8 cellular contexts compared by ENCODE assay signal in the genomic region with DNA sequence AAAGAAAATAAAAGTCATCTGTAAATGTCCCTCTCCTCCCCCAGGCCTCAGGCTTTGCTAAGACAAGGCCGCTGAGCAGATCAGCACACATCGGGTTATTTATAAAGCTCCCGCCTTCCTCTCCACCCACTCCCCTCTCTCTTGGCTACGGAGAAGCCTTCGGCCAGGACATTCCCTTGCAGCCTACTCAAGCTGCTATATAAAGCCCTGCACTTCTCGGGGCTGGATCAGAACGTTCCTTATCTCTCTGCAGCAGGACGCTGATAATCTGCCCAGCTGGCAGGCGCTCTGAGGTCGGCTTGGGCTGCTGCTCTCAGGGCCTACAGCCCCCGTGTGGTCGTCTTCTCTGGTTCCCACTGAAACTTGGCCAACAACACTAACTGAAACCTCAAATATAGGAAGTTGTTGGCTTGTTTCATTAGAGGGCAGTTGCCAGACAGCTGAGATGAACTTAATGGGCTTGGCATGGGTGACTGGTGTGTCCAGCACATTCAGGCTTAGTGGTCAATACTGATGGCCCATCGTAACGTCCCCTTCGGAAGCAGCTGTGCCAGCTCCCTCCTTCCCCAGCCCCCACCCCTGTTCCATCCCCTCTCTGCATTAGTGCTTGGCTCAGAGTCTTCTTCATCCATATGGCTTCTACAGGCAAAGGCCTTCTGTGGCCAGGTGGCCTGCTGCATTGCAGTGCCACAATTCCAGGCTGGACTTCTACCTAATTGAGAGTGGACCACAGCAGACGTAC.
DNase-seq lines count a peak whose midpoint lies in the region; ATAC-seq and TF ChIP-seq lines count a peak whose summit lies in the region.

No MANE protein-coding gene starts in this region.

- peaks cover 38% of the 10 kb centered on the region for H3K4me1 ChIP-seq in effector memory CD4-positive, alpha-beta T cell (ENCODE audit: control insufficient read depth, insufficient read depth, low read length, poor library complexity, severe bottlenecking)

- no peak overlapping the region for H3K4me3 Mint-ChIP-seq in progenitor cell of endocrine pancreas (ENCODE audit: low read depth)
- H3K4me3 Mint-ChIP-seq in activated CD4-positive, alpha-beta T cell treated with anti-CD3 and anti-CD28 coated beads, Interleukin-2, amount 10 ng/mL, durations not matched to agents 7 days and 5 days: no peak overlapping the region

- no peak overlapping the region for H3K27ac ChIP-seq in effector memory CD4-positive, alpha-beta T cell (ENCODE audit: insufficient read depth, low read length, poor library complexity, severe bottlenecking)

- POLR2A ChIA-PET in activated CD4-positive, alpha-beta T cell treated with anti-CD3 and anti-CD28 coated beads, Interleukin-2, amount 10 ng/mL, durations not matched to agents 7 days and 5 days (lab: Charles Lee): no interaction called here

- ATAC-seq in HG03135 (IDR thresholded peaks at IDR 0.05; ENCODE audit: unreplicated experiment): peak; percentile 70
- peak; percentile 83 for ATAC-seq in SK-N-SH treated with all-trans-retinoic acid at 6 μM for 48 hours

- no peaks in the 10 kb centered on the region for H3K36me3 Mint-ChIP-seq in progenitor cell of endocrine pancreas (ENCODE audit: insufficient read depth)
- H3K36me3 Mint-ChIP-seq in activated CD4-positive, alpha-beta T cell treated with anti-CD3 and anti-CD28 coated beads, Interleukin-2, amount 10 ng/mL, durations not matched to agents 7 days and 5 days (ENCODE audit: low read depth): peaks cover 10% of the 10 kb centered on the region

- peaks cover 4% of the 10 kb centered on the region for H3K9me3 Mint-ChIP-seq in progenitor cell of endocrine pancreas (ENCODE audit: low read depth)
- peaks cover 12% of the 10 kb centered on the region for H3K9me3 Mint-ChIP-seq in activated CD4-positive, alpha-beta T cell treated with anti-CD3 and anti-CD28 coated beads, Interleukin-2, amount 10 ng/mL, durations not matched to agents 7 days and 5 days

- TF ChIP-seq CTCF in AG09319 (IDR thresholded peaks at IDR 0.05; ENCODE audit: low read depth, low read length) (peak; percentile 33), progenitor cell of endocrine pancreas (IDR thresholded peaks at IDR 0.05; ENCODE audit: unreplicated experiment) (peak; percentile 38)

- peaks cover 12% of the 10 kb centered on the region for H3K4me1 Mint-ChIP-seq in progenitor cell of endocrine pancreas (ENCODE audit: low read depth)
- H3K4me1 Mint-ChIP-seq in activated CD4-positive, alpha-beta T cell treated with anti-CD3 and anti-CD28 coated beads, Interleukin-2, amount 10 ng/mL, durations not matched to agents 7 days and 5 days: peaks cover 47% of the 10 kb centered on the region

- H3K9me3 ChIP-seq in effector memory CD4-positive, alpha-beta T cell (ENCODE audit: control insufficient read depth, low read length): no peaks in the 10 kb centered on the region

- H3K4me3 ChIP-seq in effector memory CD4-positive, alpha-beta T cell (ENCODE audit: insufficient read depth, low read depth, low read length, poor library complexity, severe bottlenecking): no peak overlapping the region

- DNase-seq in AG09319 (ENCODE audit: extremely low read depth, low read depth) (no peak), germinal center (ENCODE audit: low spot score) (peak; percentile 72), progenitor cell of endocrine pancreas (ENCODE audit: low spot score, unreplicated experiment) (no peak)
- no peak for DNase-seq in effector memory CD4-positive, alpha-beta T cell
- no peak for DNase-seq in activated CD4-positive, alpha-beta T cell treated with anti-CD3 and anti-CD28 coated beads, Interleukin-2, amount 10 ng/mL, durations not matched to agents 7 days and 5 days

- peaks cover 6% of the 10 kb centered on the region for H3K27me3 Mint-ChIP-seq in progenitor cell of endocrine pancreas
- peaks cover 25% of the 10 kb centered on the region for H3K27me3 Mint-ChIP-seq in activated CD4-positive, alpha-beta T cell treated with anti-CD3 and anti-CD28 coated beads, Interleukin-2, amount 10 ng/mL, durations not matched to agents 7 days and 5 days

- TF ChIP-seq POLR2A in GM19193 (IDR thresholded peaks at IDR 0.05; ENCODE audit: extremely low read depth, insufficient read depth, insufficient read length): peak; percentile 61

- H3K36me3 ChIP-seq in effector memory CD4-positive, alpha-beta T cell (ENCODE audit: control insufficient read depth, insufficient read depth, low read length): no peaks in the 10 kb centered on the region

- no peak overlapping the region for H3K27ac Mint-ChIP-seq in progenitor cell of endocrine pancreas
- H3K27ac Mint-ChIP-seq in activated CD4-positive, alpha-beta T cell treated with anti-CD3 and anti-CD28 coated beads, Interleukin-2, amount 10 ng/mL, durations not matched to agents 7 days and 5 days: no peak overlapping the region

- no peaks in the 10 kb centered on the region for H3K27me3 ChIP-seq in effector memory CD4-positive, alpha-beta T cell (replicated peaks; ENCODE audit: control insufficient read depth, insufficient read depth, low read length, poor library complexity, severe bottlenecking)

- CTCF ChIA-PET in activated CD4-positive, alpha-beta T cell treated with anti-CD3 and anti-CD28 coated beads, Interleukin-2, amount 10 ng/mL, durations not matched to agents 7 days and 5 days (lab: Charles Lee): interaction anchor here (0.5 to 3.8 kb wide), 4 partner anchors 11 to 660 kb away, joined by 3 to 26 read pairs (median 3); no protein-coding TSS in a partner anchor

TF ChIP-seq in SK-N-SH treated with all-trans-retinoic acid at 6 μM for 48 hours, 23 proteins besides CTCF, POLR2A, EP300 and RAD21:
- TF ChIP-seq ZFP3 (CRISPR knock-in tag; IDR thresholded peaks at IDR 0.05): no peak
- TF ChIP-seq TCF4 (CRISPR knock-in tag; IDR thresholded peaks at IDR 0.05; ENCODE audit: borderline replicate concordance): peak; percentile 59; the same call in 1 of the 2 replicates
- no peak for TF ChIP-seq ZC3H10 (CRISPR knock-in tag; IDR thresholded peaks at IDR 0.05)
- peak; percentile 5; the same call in 1 of the 2 replicates for TF ChIP-seq PPARA (CRISPR knock-in tag; IDR thresholded peaks at IDR 0.05; ENCODE audit: borderline replicate concordance)
- TF ChIP-seq, protein P1, sequence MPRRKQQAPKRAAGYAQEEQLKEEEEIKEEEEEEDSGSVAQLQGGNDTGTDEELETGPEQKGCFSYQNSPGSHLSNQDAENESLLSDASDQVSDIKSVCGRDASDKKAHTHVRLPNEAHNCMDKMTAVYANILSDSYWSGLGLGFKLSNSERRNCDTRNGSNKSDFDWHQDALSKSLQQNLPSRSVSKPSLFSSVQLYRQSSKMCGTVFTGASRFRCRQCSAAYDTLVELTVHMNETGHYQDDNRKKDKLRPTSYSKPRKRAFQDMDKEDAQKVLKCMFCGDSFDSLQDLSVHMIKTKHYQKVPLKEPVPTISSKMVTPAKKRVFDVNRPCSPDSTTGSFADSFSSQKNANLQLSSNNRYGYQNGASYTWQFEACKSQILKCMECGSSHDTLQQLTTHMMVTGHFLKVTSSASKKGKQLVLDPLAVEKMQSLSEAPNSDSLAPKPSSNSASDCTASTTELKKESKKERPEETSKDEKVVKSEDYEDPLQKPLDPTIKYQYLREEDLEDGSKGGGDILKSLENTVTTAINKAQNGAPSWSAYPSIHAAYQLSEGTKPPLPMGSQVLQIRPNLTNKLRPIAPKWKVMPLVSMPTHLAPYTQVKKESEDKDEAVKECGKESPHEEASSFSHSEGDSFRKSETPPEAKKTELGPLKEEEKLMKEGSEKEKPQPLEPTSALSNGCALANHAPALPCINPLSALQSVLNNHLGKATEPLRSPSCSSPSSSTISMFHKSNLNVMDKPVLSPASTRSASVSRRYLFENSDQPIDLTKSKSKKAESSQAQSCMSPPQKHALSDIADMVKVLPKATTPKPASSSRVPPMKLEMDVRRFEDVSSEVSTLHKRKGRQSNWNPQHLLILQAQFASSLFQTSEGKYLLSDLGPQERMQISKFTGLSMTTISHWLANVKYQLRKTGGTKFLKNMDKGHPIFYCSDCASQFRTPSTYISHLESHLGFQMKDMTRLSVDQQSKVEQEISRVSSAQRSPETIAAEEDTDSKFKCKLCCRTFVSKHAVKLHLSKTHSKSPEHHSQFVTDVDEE (CRISPR knock-in tag; IDR thresholded peaks at IDR 0.05): peak; percentile 81
